21 cellular contexts compared by ENCODE assay signal in the genomic region with DNA sequence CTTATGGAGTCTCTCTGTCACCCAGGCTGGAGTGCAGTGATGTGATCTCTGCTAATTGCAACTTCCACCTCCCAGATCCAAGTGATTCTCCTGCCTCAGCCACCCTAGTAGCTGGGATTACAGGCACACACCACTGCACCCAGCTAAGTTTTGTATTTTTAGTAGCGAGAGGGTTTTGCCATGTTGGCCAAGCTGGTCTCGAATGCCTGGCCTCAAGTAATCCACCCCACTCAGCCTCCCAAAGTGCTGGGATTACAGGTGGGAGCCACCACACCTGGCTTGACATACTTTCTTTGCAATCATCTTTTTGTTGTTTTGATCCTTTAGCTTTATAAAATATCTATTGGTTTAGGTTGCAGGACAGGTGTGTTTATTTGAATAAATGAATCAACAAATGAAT. TPM values are rescaled to one million over a fixed set of nuclear protein-coding genes. Genes with fewer than 3 reads are reported as not detected.
DNase-seq lines count a peak whose midpoint lies in the region; ATAC-seq and TF ChIP-seq lines count a peak whose summit lies in the region.
"Had no signal": no experiment of that assay in that cellular context is flagged by ENCODE, and none has a peak within 500 bp of the region (broad histone marks: within the 10 kb centered on the region; RNA-seq: fewer than 3 reads in every experiment).

No MANE protein-coding gene starts in this region.

- ATAC-seq in WTC11 = no peak
- ATAC-seq in foreskin keratinocyte = no peak
- no peak for ATAC-seq in left lobe of liver
- ATAC-seq: stimulated activated effector memory CD8-positive, alpha-beta T cell treated with anti-CD3 and anti-CD28 coated beads, Interleukin-12 subunit alpha, Interleukin-12 subunit beta, amount 100 ng/mL, for 72 hours had no signal

- no peaks in the 10 kb centered on the region for H3K36me3 ChIP-seq in GM23248 (ENCODE audit: low read depth)
- no peaks in the 10 kb centered on the region for H3K36me3 ChIP-seq in skeletal muscle satellite cell (ENCODE audit: insufficient read depth, low read length)

- no peak overlapping the region for H3K27ac Mint-ChIP-seq in WTC11
- H3K27ac Mint-ChIP-seq: activated naive CD8-positive, alpha-beta T cell; activated T-helper 2 cell treated with anti-CD3 and anti-CD28 coated beads, Interferon-gamma antibody, Interleukin-2, Interleukin-4, amounts not matched to agents 10 μg/mL and 5 μg/mL and 100 μg/mL, durations not matched to agents 14 hours and 24 hours and 36 hours; endodermal cell; stimulated activated effector memory CD8-positive, alpha-beta T cell treated with anti-CD3 and anti-CD28 coated beads, Interleukin-12 subunit alpha, Interleukin-12 subunit beta, amount 100 ng/mL, for 72 hours had no signal

- H3K27me3 Mint-ChIP-seq in WTC11 (ENCODE audit: low read depth) = no peaks in the 10 kb centered on the region; the same call in 1 of the 2 replicates

- POLR2A ChIA-PET in WTC11 (lab: Charles Lee) = no interaction called here

- CTCF ChIA-PET in WTC11 (lab: Charles Lee) = no interaction called here

- no peaks in the 10 kb centered on the region for H3K9me2 ChIP-seq in GM23248 (ENCODE audit: insufficient read depth)

- 96 to 100% methylated on average over 2 of the region's 2 CpGs for WGBS in GM23248 (ENCODE audit: low coverage in 1 of 2, low lambda C conversion rate in 2 of 2, missing lambda C conversion rate in 2 of 2), 2 experiments

- H3K9me3 ChIP-seq in GM23248 (ENCODE audit: low read depth) = no peaks in the 10 kb centered on the region
- no peaks in the 10 kb centered on the region for H3K9me3 ChIP-seq in skeletal muscle satellite cell (replicated peaks; ENCODE audit: low read length)

- H4K20me1 ChIP-seq in GM23248 (ENCODE audit: insufficient read depth) = no peaks in the 10 kb centered on the region

- H3K4me1 Mint-ChIP-seq in WTC11 = peaks cover 61% of the 10 kb centered on the region
- H3K4me1 Mint-ChIP-seq: stimulated activated effector memory CD8-positive, alpha-beta T cell treated with anti-CD3 and anti-CD28 coated beads, Interleukin-12 subunit alpha, Interleukin-12 subunit beta, amount 100 ng/mL, for 72 hours had no signal

- H3F3A ChIP-seq in GM23248 (ENCODE audit: insufficient read depth) = peaks cover 38% of the 10 kb centered on the region

- no peak for DNase-seq in GM23248
- DNase-seq in WTC11 (ENCODE audit: low spot score) = no peak
- DNase-seq in foreskin keratinocyte = no peak
- no peak for DNase-seq in SW 1271 (lab: John Stamatoyannopoulos, UW)
- no peak for DNase-seq in NCI-H1436 treated with DMSO at 0.1 percent for 48 hours (lab: John Stamatoyannopoulos, UW)
- no peak for DNase-seq in left lobe of liver (ENCODE audit: low spot score)
- no peak for DNase-seq in superior temporal gyrus (ENCODE audit: extremely low spot score)
- DNase-seq: activated CD4-positive, alpha-beta T cell treated with anti-CD3 and anti-CD28 coated beads, Interleukin-2, amount 50 U/mL, for 1 hour; activated CD8-positive, alpha-beta memory T cell treated with anti-CD3 and anti-CD28 coated beads, Interleukin-2, amount 50 U/mL, for 4 hours; glutamatergic neuron; left colon; NCI-H82; SIG-M5; stimulated activated CD4-positive, alpha-beta T cell treated with anti-CD3 and anti-CD28 coated beads, Interleukin-2, amount 100 ng/mL, for 24 hours; T-helper 2 cell had no signal

- H3K79me2 ChIP-seq in GM23248 (ENCODE audit: insufficient read depth) = no peaks in the 10 kb centered on the region

- H3K27ac ChIP-seq in GM23248 (peak overlapping the region; percentile 76), foreskin keratinocyte (peak overlapping the region; percentile 82)

- no peak for TF ChIP-seq CTCF in WTC11 (IDR thresholded peaks at IDR 0.05)
- no peak for TF ChIP-seq CTCF in foreskin keratinocyte (conservative IDR thresholded peaks at IDR 0.05)

- no peak overlapping the region for H3K4me3 Mint-ChIP-seq in WTC11
- H3K4me3 Mint-ChIP-seq: activated naive CD8-positive, alpha-beta T cell; endodermal cell; stimulated activated effector memory CD8-positive, alpha-beta T cell treated with anti-CD3 and anti-CD28 coated beads, Interleukin-12 subunit alpha, Interleukin-12 subunit beta, amount 100 ng/mL, for 72 hours had no signal

- H3K4me3 ChIP-seq in GM23248 = no peak overlapping the region
- H3K4me3 ChIP-seq in skeletal muscle satellite cell (ENCODE audit: low read length) = no peak overlapping the region

- H3K4me2 ChIP-seq in GM23248 (ENCODE audit: unreplicated experiment) = no peak overlapping the region
- no peak overlapping the region for H3K4me2 ChIP-seq in skeletal muscle satellite cell (ENCODE audit: low read length)

- H3K27me3 ChIP-seq in GM23248 (replicated peaks; ENCODE audit: insufficient read depth) = no peaks in the 10 kb centered on the region
- H3K27me3 ChIP-seq in foreskin keratinocyte = no peaks in the 10 kb centered on the region
- no peaks in the 10 kb centered on the region for H3K27me3 ChIP-seq in skeletal muscle satellite cell (ENCODE audit: control insufficient read depth, insufficient read depth, low read length)

- H3K9ac ChIP-seq in GM23248 = peak overlapping the region; percentile 44
- H3K9ac ChIP-seq in skeletal muscle satellite cell (ENCODE audit: low read depth, low read length) = peak overlapping the region; percentile 7

- H3K36me3 Mint-ChIP-seq in WTC11 = no peaks in the 10 kb centered on the region
- H3K36me3 Mint-ChIP-seq: activated naive CD8-positive, alpha-beta T cell; stimulated activated effector memory CD8-positive, alpha-beta T cell treated with anti-CD3 and anti-CD28 coated beads, Interleukin-12 subunit alpha, Interleukin-12 subunit beta, amount 100 ng/mL, for 72 hours had no signal

- no peak overlapping the region for H2AFZ ChIP-seq in GM23248

- peaks cover 37% of the 10 kb centered on the region for H3K4me1 ChIP-seq in GM23248 (ENCODE audit: insufficient read depth)
- H3K4me1 ChIP-seq in foreskin keratinocyte = peaks cover 15% of the 10 kb centered on the region
- peaks cover 33% of the 10 kb centered on the region for H3K4me1 ChIP-seq in skeletal muscle satellite cell (ENCODE audit: control insufficient read depth, insufficient read depth, low read length)

- in situ Hi-C loops in GM23248 (cut with MboI) = no loop called here

- peaks cover 3% of the 10 kb centered on the region; the same call in 1 of the 2 replicates for H3K9me3 Mint-ChIP-seq in WTC11
- H3K9me3 Mint-ChIP-seq: activated T-helper 2 cell treated with anti-CD3 and anti-CD28 coated beads, Interferon-gamma antibody, Interleukin-2, Interleukin-4, amounts not matched to agents 10 μg/mL and 5 μg/mL and 100 μg/mL, durations not matched to agents 14 hours and 24 hours and 36 hours; endodermal cell; stimulated activated effector memory CD8-positive, alpha-beta T cell treated with anti-CD3 and anti-CD28 coated beads, Interleukin-12 subunit alpha, Interleukin-12 subunit beta, amount 100 ng/mL, for 72 hours had no signal

TF ChIP-seq in WTC11, 78 proteins besides CTCF, POLR2A, EP300 and RAD21:
- no peak for TF ChIP-seq SOX15 (CRISPR knock-in tag; IDR thresholded peaks at IDR 0.05)
- TF ChIP-seq, protein P1, sequence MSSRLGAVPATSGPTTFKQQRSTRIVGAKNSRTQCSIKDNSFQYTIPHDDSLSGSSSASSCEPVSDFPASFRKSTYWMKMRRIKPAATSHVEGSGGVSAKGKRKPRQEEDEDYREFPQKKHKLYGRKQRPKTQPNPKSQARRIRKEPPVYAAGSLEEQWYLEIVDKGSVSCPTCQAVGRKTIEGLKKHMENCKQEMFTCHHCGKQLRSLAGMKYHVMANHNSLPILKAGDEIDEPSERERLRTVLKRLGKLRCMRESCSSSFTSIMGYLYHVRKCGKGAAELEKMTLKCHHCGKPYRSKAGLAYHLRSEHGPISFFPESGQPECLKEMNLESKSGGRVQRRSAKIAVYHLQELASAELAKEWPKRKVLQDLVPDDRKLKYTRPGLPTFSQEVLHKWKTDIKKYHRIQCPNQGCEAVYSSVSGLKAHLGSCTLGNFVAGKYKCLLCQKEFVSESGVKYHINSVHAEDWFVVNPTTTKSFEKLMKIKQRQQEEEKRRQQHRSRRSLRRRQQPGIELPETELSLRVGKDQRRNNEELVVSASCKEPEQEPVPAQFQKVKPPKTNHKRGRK (CRISPR knock-in tag; IDR thresholded peaks at IDR 0.05; ENCODE audit: borderline replicate concordance) = peak; percentile 57; the same call in 1 of the 2 replicates

RNA-seq across cellular contexts. Expression of gene KCNE4, which starts 9.7 kb away (rescaled TPM):
- 3.8 and 5.9 TPM in 2 replicates for total RNA-seq in GM23248 (2014; rRNA removed; shearing (Covaris generic))
- polyA plus RNA-seq in GM23248 (2016; fragmentation: Nextera tagmentation; extraction: Ambion mirVana) = 3.1 and 3.3 TPM in 2 replicates
- 0.04 TPM in 1 of 3 replicates, not detected in the others for total RNA-seq in WTC11 (2021)
- 0.14 TPM in 2 replicates for total RNA-seq in foreskin keratinocyte
- polyA plus RNA-seq in foreskin keratinocyte = 0.09 and 0.10 TPM in 2 replicates
- 2.6 and 3.8 TPM in 2 replicates for total RNA-seq in skeletal muscle satellite cell (2012; rRNA removed)
- total RNA-seq in left lobe of liver = 1.2 TPM
- total RNA-seq: activated T-helper 2 cell treated with anti-CD3 and anti-CD28 coated beads, Interferon-gamma antibody, Interleukin-2, Interleukin-4, amounts not matched to agents 10 μg/mL and 5 μg/mL and 100 μg/mL, durations not matched to agents 14 hours and 24 hours and 36 hours had no signal
- polyA plus RNA-seq: neural cell had no signal
